In genomic region chr10:110871236-110872084, GRCh38 we compare ENCODE assay signal across 8 cellular contexts. TPM values are rescaled to one million over a fixed set of nuclear protein-coding genes. Genes with fewer than 3 reads are reported as not detected.
DNase-seq lines count a peak whose midpoint lies in the region; ATAC-seq, FAIRE-seq and TF ChIP-seq lines count a peak whose summit lies in the region.

Gene PDCD4, plus strand, starts transcription at chr10:110871928. Its CDS starts 4,100 bp downstream, at chr10:110876028.

- ATAC-seq in HG02885 (IDR thresholded peaks at IDR 0.05; ENCODE audit: poor library complexity, unreplicated experiment) (peak; percentile 77), left ventricle myocardium superior (peak; percentile 96), psoas muscle (peak; percentile 97 to 98 (median 98))

- intact Hi-C loops in T-helper 2 cell treated with Interferon-gamma antibody and Interleukin-4, amounts not matched to agents 100 ng/mL and 5 ng/mL, for 36 hours (cut with micrococcal nuclease) = loop anchor here (1.0 to 5.0 kb wide), 10 partner anchors 7 to 659 kb away; partner anchors contain the start of genes BBIP1, SHOC2 and SMC3
- intact Hi-C loops in left ventricle myocardium superior (cut with micrococcal nuclease) (no loop called here), psoas muscle (cut with DNase I) (loop anchor here (1.0 to 5.0 kb wide), 4 partner anchors 44 to 69 kb away; partner anchors contain the start of genes BBIP1 (in 1 of the 2) and SHOC2 (in 1 of the 2))

- WGBS in psoas muscle, 3 donors = 0 to 1% (median 0%) methylated on average over 49 to 50 of the region's 50 CpGs

- DNase-seq in NCI-H1694 treated with DMSO at 0.1 percent for 48 hours (lab: John Stamatoyannopoulos, UW) (peak; percentile 87), anterior cingulate cortex (lab: John Stamatoyannopoulos, UW) (peak; percentile 88 to 100 (median 99)), left ventricle myocardium superior (peak; percentile 100), psoas muscle (peak; percentile 99 to 100), urothelium cell line (ENCODE audit: low spot score) (peak; percentile 99)

- no peaks in the 10 kb centered on the region for H3K27me3 ChIP-seq in psoas muscle (ENCODE audit: insufficient read depth in 3 of 3, low read length in 2 of 3)

- peaks cover 22% of the 10 kb centered on the region for H3K4me1 ChIP-seq in psoas muscle

- FAIRE-seq in urothelium cell line (lab: Jason Lieb, UNC) = peak; percentile 97

- TF ChIP-seq POLR2A in GM15510 (IDR thresholded peaks at IDR 0.05; ENCODE audit: borderline replicate concordance, extremely low read depth, insufficient read length) = peak; percentile 84

- peaks cover 0 to 6% of the 10 kb centered on the region in 2 donors for H3K36me3 ChIP-seq in psoas muscle (ENCODE audit: insufficient read depth in 1 of 2, low read depth in 1 of 2)

- H3K4me3 ChIP-seq in psoas muscle = peak within 1 kb of the TSS; percentile 96

- H3K27ac ChIP-seq in psoas muscle = peak within 1 kb of the TSS; percentile 96

- no peak for TF ChIP-seq CTCF in psoas muscle (IDR thresholded peaks at IDR 0.05)

- H3K9me3 ChIP-seq in psoas muscle = no peaks in the 10 kb centered on the region

RNA-seq across cellular contexts. Expression of gene PDCD4, which starts in this region (rescaled TPM):
- total RNA-seq in T-helper 2 cell treated with Interferon-gamma antibody and Interleukin-4, amounts not matched to agents 100 ng/mL and 5 ng/mL, for 36 hours = 49.4 and 51.4 TPM in 2 replicates
- total RNA-seq in left ventricle myocardium superior (82.4 TPM), psoas muscle (10 to 100 TPM; 11.3 to 19.7 (median 15.8) TPM)
- 10 to 100 TPM in 1 of 3 donors, 1 to 10 TPM in 2; 7.6 to 10.2 (median 8.9) TPM for polyA plus RNA-seq in psoas muscle

Comparison
In these comparisons a context has a peak if more than half of its experiments do, and no peak if none do; other contexts are left out.
1. Peak in every context shown above with its lines: DNase-seq, ATAC-seq, H3K4me3 ChIP-seq and H3K27ac ChIP-seq.